In the genomic region with DNA sequence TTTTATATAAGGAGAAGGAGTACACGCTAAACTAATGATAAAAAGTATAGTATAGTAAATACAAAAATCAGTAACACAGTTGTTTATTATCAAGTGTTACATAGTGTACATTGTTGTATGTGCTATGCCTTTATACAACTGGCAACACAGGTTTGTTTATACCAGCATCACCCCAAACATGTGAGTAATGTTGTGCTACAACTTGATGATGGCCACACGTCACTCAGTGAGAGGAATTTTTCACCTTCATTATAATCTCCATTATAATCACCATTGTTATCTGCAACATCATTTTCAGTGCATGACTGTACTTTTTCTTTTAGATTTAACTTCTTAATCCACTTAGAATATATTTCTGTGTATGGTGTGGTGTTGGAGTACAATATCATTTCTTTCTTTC, we compare ENCODE assay signal across 25 cellular contexts.
"Had no signal": no experiment of that assay in that cellular context is flagged by ENCODE, and none has a peak within 500 bp of the region (broad histone marks: within the 10 kb centered on the region; RNA-seq: fewer than 3 reads in every experiment).

No MANE protein-coding gene starts in this region.

- H3K27me3 ChIP-seq: stomach, suprapubic skin, testis, thyroid gland, tibial artery, tibial nerve, transverse colon, upper lobe of left lung, upper lobe of right lung, uterus, vagina had no signal

- H3K4me1 ChIP-seq: testis, transverse colon, uterus, vagina had no signal

- H3K27ac ChIP-seq: stomach, suprapubic skin, testis, thoracic aorta, thyroid gland, tibial artery, tibial nerve, transverse colon, upper lobe of left lung, upper lobe of right lung, uterus, vagina had no signal

- H3K9me3 ChIP-seq: stomach, suprapubic skin, testis, thoracic aorta, thyroid gland, tibial artery, tibial nerve, transverse colon, upper lobe of left lung, upper lobe of right lung, uterus, vagina had no signal

- DNase-seq: stimulated activated CD4-positive, alpha-beta T cell treated with anti-CD3 and anti-CD28 coated beads, Interleukin-2, amount 100 ng/mL, for 48 hours; stimulated activated CD4-positive, alpha-beta T cell treated with anti-CD3 and anti-CD28 coated beads, Interleukin-4, amount 100 ng/mL, for 1 hour; stimulated activated CD4-positive, alpha-beta T cell treated with anti-CD3 and anti-CD28 coated beads, Interleukin-4, amount 100 ng/mL, for 24 hours; stimulated activated CD4-positive, alpha-beta T cell treated with anti-CD3 and anti-CD28 coated beads, Interleukin-4, amount 100 ng/mL, for 4 hours; stimulated activated CD8-positive, alpha-beta memory T cell treated with anti-CD3 and anti-CD28 coated beads, Interleukin-4, amount 100 ng/mL, for 48 hours; stimulated activated naive B cell treated with anti-CD40 and anti-IgM and Interleukin-4, amounts not matched to agents 10 μg/mL and 1 μg/mL and 100 μg/mL, for 72 hours; stimulated activated naive CD4-positive, alpha-beta T cell; stimulated activated naive CD4-positive, alpha-beta T cell treated with Interleukin-2 at 50 U/mL for 16 hours; stimulated activated naive CD8-positive, alpha-beta T cell treated with anti-CD3 and anti-CD28 coated beads, Interleukin-15, amount 100 ng/mL, for 72 hours; stimulated activated naive CD8-positive, alpha-beta T cell treated with anti-CD3 and anti-CD28 coated beads, Interleukin-15, Interleukin-2, amounts not matched to agents 100 U/mL and 50 U/mL, for 24 hours; stomach; substantia nigra; testis; thyroid gland; tibial artery; transverse colon; upper lobe of left lung; upper lobe of right lung; uterus had no signal

- ATAC-seq: stimulated activated effector memory CD8-positive, alpha-beta T cell treated with anti-CD3 and anti-CD28 coated beads, Interleukin-12 subunit alpha, Interleukin-12 subunit beta, amount 100 ng/mL, for 72 hours; stimulated activated memory B cell treated with anti-CD40 and anti-IgM and Interleukin-4, amounts not matched to agents 10 μg/mL and 1 μg/mL and 100 μg/mL, for 72 hours; stimulated activated naive B cell treated with anti-CD40 and anti-IgM and Interleukin-4, amounts not matched to agents 10 μg/mL and 1 μg/mL and 100 μg/mL, for 72 hours; stimulated activated naive CD8-positive, alpha-beta T cell treated with anti-CD3 and anti-CD28 coated beads, Interleukin-15, amount 100 ng/mL, for 72 hours; stimulated activated naive CD8-positive, alpha-beta T cell treated with anti-CD3 and anti-CD28 coated beads, Interleukin-15, Interleukin-2, amounts not matched to agents 100 U/mL and 50 U/mL, for 24 hours; upper lobe of right lung had no signal

- H3K36me3 ChIP-seq: stomach, suprapubic skin, thoracic aorta, thyroid gland, tibial artery, tibial nerve, transverse colon, upper lobe of left lung, upper lobe of right lung, uterus, vagina had no signal

- H3K4me3 ChIP-seq: stomach, suprapubic skin, testis, thoracic aorta, thyroid gland, tibial artery, tibial nerve, transverse colon, upper lobe of left lung, upper lobe of right lung, uterus, vagina had no signal
